Comparison of ENCODE assay signal across 12 cellular contexts in the genomic region with DNA sequence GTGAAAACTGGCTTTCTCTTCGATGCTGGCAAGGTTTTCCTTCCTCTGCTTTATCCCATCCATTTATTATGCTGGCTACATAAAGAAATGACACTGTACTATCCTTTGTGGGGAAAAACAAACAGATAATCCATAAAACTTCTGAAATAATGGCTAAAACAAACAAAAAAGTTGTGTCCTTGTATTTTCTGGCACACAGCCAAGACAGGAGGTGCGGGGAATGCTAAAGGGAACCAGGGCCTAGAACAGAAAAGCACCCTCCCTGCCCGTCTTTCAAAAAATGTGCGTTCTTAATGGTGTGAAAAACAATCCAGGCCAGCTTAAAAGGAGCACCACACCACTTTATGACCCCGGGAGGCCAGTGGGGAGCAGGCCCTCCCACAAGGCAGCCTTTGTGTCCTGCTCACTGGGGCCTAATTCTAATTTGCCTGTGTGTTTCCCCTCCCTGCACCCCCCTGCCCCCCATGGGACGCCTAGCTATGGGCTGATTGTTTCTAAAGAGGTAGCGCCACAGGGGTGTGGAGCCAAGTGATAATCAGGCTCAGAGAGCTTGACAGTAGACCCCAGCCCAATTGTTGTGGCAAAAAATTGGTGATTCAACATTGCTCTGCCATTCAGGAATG.
A peak's percentile ranks its signal among the peaks of the same experiment; 100 is the strongest.
DNase-seq lines count a peak whose midpoint lies in the region; ATAC-seq and TF ChIP-seq lines count a peak whose summit lies in the region.
"Had no signal": no experiment of that assay in that cellular context is flagged by ENCODE, and none has a peak within 500 bp of the region (broad histone marks: within the 10 kb centered on the region; RNA-seq: fewer than 3 reads in every experiment).

No MANE protein-coding gene starts in this region.

- H3K9ac ChIP-seq in BLaER1, result no peak overlapping the region
- H3K9ac ChIP-seq in iPS-20b (ENCODE audit: low read depth, low read length), result no peak overlapping the region

- H4K20me1 ChIP-seq in BLaER1 (no peaks in the 10 kb centered on the region), OCI-LY7 (ENCODE audit: insufficient read depth, low read length) (no peaks in the 10 kb centered on the region)

- no peak overlapping the region for H3K27ac ChIP-seq in BLaER1
- no peak overlapping the region for H3K27ac ChIP-seq in OCI-LY7 (ENCODE audit: low read depth, low read length, poor library complexity, severe bottlenecking)
- H3K27ac ChIP-seq in iPS-20b (ENCODE audit: low read length), result no peak overlapping the region

- peak overlapping the region in 3 of 4 donors; percentile 17 to 71 (median 59) for H3K4me3 Mint-ChIP-seq in IgD-negative memory B cell
- H3K4me3 Mint-ChIP-seq: activated naive CD4-positive, alpha-beta T cell treated with anti-CD3 and anti-CD28 coated beads, Interleukin-2, amount 10 ng/mL, durations not matched to agents 7 days and 5 days; stimulated activated effector memory CD8-positive, alpha-beta T cell treated with anti-CD3 and anti-CD28 coated beads, Interleukin-12 subunit alpha, Interleukin-12 subunit beta, amount 100 ng/mL, for 72 hours had no signal

- CTCF ChIA-PET in OCI-LY7 (lab: Charles Lee; ENCODE audit: unreplicated experiment), result no interaction called here

- no peaks in the 10 kb centered on the region for H3K9me3 Mint-ChIP-seq in IgD-negative memory B cell
- H3K9me3 Mint-ChIP-seq: activated naive CD4-positive, alpha-beta T cell treated with anti-CD3 and anti-CD28 coated beads, Interleukin-2, amount 10 ng/mL, durations not matched to agents 7 days and 5 days; stimulated activated effector memory CD8-positive, alpha-beta T cell treated with anti-CD3 and anti-CD28 coated beads, Interleukin-12 subunit alpha, Interleukin-12 subunit beta, amount 100 ng/mL, for 72 hours had no signal

- H3K4me3 ChIP-seq in BLaER1, result no peak overlapping the region
- H3K4me3 ChIP-seq in OCI-LY7 (ENCODE audit: low read depth, low read length, poor library complexity, severe bottlenecking), result no peak overlapping the region
- peak overlapping the region; percentile 23; the same call in 1 of the 2 replicates for H3K4me3 ChIP-seq in iPS-20b (ENCODE audit: low read length)

- H3K9me3 ChIP-seq in BLaER1 (no peaks in the 10 kb centered on the region), OCI-LY7 (ENCODE audit: low read length) (peaks cover 7% of the 10 kb centered on the region; the same call in 1 of the 2 replicates), iPS-20b (ENCODE audit: insufficient read depth, low read depth, low read length) (no peaks in the 10 kb centered on the region)

- H2AFZ ChIP-seq in OCI-LY7 (ENCODE audit: low read length), result peak overlapping the region; percentile 89

- intact Hi-C loops in OCI-LY7 (cut with micrococcal nuclease; ENCODE audit: unreplicated experiment), result loop anchor here (5.0 kb wide), 1 partner anchor 58 kb away; no protein-coding TSS in a partner anchor

- H3K27ac Mint-ChIP-seq in IgD-negative memory B cell, result no peak overlapping the region
- H3K27ac Mint-ChIP-seq: activated naive CD4-positive, alpha-beta T cell treated with anti-CD3 and anti-CD28 coated beads, Interleukin-2, amount 10 ng/mL, durations not matched to agents 7 days and 5 days; stimulated activated effector memory CD8-positive, alpha-beta T cell treated with anti-CD3 and anti-CD28 coated beads, Interleukin-12 subunit alpha, Interleukin-12 subunit beta, amount 100 ng/mL, for 72 hours had no signal

- H3K36me3 ChIP-seq in BLaER1 (no peaks in the 10 kb centered on the region), OCI-LY7 (ENCODE audit: insufficient read depth, low read length) (no peaks in the 10 kb centered on the region), iPS-20b (ENCODE audit: insufficient read depth, low read depth, low read length) (no peaks in the 10 kb centered on the region)

- no peaks in the 10 kb centered on the region for H3K27me3 ChIP-seq in BLaER1
- peaks cover 21% of the 10 kb centered on the region; the same call in 1 of the 2 replicates for H3K27me3 ChIP-seq in iPS-20b (ENCODE audit: insufficient read depth, low read length)

- POLR2A ChIA-PET in OCI-LY7 (lab: Charles Lee), result interaction anchor here (0.5 to 2.3 kb wide), 3 partner anchors 10 to 337 kb away, joined by 4 to 7 read pairs (median 4); no protein-coding TSS in a partner anchor

- DNase-seq in OCI-LY7 (ENCODE audit: low spot score), result peak; percentile 68
- no peak for DNase-seq in central memory CD4-positive, alpha-beta T cell
- no peak for DNase-seq in NK-92 (lab: John Stamatoyannopoulos, UW; ENCODE audit: unreplicated experiment)
- DNase-seq: activated naive CD4-positive, alpha-beta T cell treated with anti-CD3 and anti-CD28 coated beads, Interleukin-2, amount 10 ng/mL, durations not matched to agents 7 days and 5 days; AML-193; T1000 had no signal

- H3K36me3 Mint-ChIP-seq in IgD-negative memory B cell, result no peaks in the 10 kb centered on the region
- H3K36me3 Mint-ChIP-seq: activated naive CD4-positive, alpha-beta T cell treated with anti-CD3 and anti-CD28 coated beads, Interleukin-2, amount 10 ng/mL, durations not matched to agents 7 days and 5 days; stimulated activated effector memory CD8-positive, alpha-beta T cell treated with anti-CD3 and anti-CD28 coated beads, Interleukin-12 subunit alpha, Interleukin-12 subunit beta, amount 100 ng/mL, for 72 hours had no signal

- no TSS peak for BruUV-seq in OCI-LY7 (replicated peaks; lab: Mats Ljungman, UMichigan)

- H3K4me1 Mint-ChIP-seq in IgD-negative memory B cell, result peaks cover 14 to 43% (median 25%) of the 10 kb centered on the region in 3 donors
- H3K4me1 Mint-ChIP-seq: activated naive CD4-positive, alpha-beta T cell treated with anti-CD3 and anti-CD28 coated beads, Interleukin-2, amount 10 ng/mL, durations not matched to agents 7 days and 5 days; stimulated activated effector memory CD8-positive, alpha-beta T cell treated with anti-CD3 and anti-CD28 coated beads, Interleukin-12 subunit alpha, Interleukin-12 subunit beta, amount 100 ng/mL, for 72 hours had no signal

- H3K4me2 ChIP-seq in BLaER1, result peak overlapping the region; percentile 23; the same call in 1 of the 2 replicates
- peak overlapping the region; percentile 59 for H3K4me2 ChIP-seq in OCI-LY7 (ENCODE audit: low read length)

- peaks cover 12% of the 10 kb centered on the region for H3K27me3 Mint-ChIP-seq in IgD-negative memory B cell

- no peaks in the 10 kb centered on the region for H3K9me2 ChIP-seq in OCI-LY7 (ENCODE audit: insufficient read depth, low read length)

- no peaks in the 10 kb centered on the region for H3K79me2 ChIP-seq in OCI-LY7 (ENCODE audit: insufficient read depth, low read depth, low read length)

- H3K4me1 ChIP-seq in BLaER1 (peaks cover 5% of the 10 kb centered on the region; the same call in 1 of the 2 replicates), OCI-LY7 (ENCODE audit: insufficient read depth, low read length, poor library complexity, severe bottlenecking) (peaks cover 37% of the 10 kb centered on the region), iPS-20b (ENCODE audit: insufficient read depth, low read length) (peaks cover 36% of the 10 kb centered on the region)

- ATAC-seq in HG03097 (IDR thresholded peaks at IDR 0.05; ENCODE audit: low FRiP score, unreplicated experiment), result no peak
- ATAC-seq in HG02870 (IDR thresholded peaks at IDR 0.05; ENCODE audit: unreplicated experiment), result no peak
- ATAC-seq: stimulated activated effector memory CD8-positive, alpha-beta T cell treated with anti-CD3 and anti-CD28 coated beads, Interleukin-12 subunit alpha, Interleukin-12 subunit beta, amount 100 ng/mL, for 72 hours had no signal

- TF ChIP-seq CTCF in OCI-LY7 (conservative IDR thresholded peaks at IDR 0.05; ENCODE audit: low read length), result no peak
